14 cellular contexts compared by ENCODE assay signal in the genomic region with DNA sequence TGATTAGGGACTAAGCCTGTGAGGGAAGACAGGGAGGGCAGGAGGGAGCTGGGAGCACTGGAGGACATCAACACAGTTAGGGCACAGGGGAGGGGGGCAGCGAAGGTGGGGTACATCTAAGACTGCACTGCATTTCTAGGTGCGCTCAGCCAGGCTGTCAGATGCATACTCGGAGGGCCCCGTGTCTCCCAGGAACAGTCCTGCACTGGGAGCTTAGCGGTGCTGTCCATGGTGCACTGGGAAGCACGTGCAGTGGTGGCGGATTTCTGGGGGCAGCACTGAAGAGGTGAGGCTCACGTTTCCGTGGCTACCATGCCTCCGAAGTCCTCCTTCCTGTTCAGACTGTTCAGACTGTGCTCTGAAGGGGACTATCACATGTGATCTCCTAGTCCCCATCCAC. TPM values are rescaled to one million over a fixed set of nuclear protein-coding genes. Genes with fewer than 3 reads are reported as not detected.
DNase-seq lines count a peak whose midpoint lies in the region; ATAC-seq and TF ChIP-seq lines count a peak whose summit lies in the region.
"Had no signal": no experiment of that assay in that cellular context is flagged by ENCODE, and none has a peak within 500 bp of the region (broad histone marks: within the 10 kb centered on the region; RNA-seq: fewer than 3 reads in every experiment).

No MANE protein-coding gene starts in this region.

- no peak overlapping the region for H3K4me3 Mint-ChIP-seq in glutamatergic neuron (ENCODE audit: unreplicated experiment)

- peak overlapping the region; percentile 1 for H2BK5ac ChIP-seq in neuronal stem cell (ENCODE audit: low read length)

- H3K4me1 ChIP-seq in neuronal stem cell (ENCODE audit: control insufficient read depth in 2 of 2, insufficient read depth in 1 of 2, low read depth in 1 of 2, low read length in 2 of 2) = peaks cover 0 to 7% of the 10 kb centered on the region in 2 donors
- H3K4me1 ChIP-seq: BLaER1 treated with 17β-estradiol and CSF1 and Interleukin-3, amounts not matched to agents 10 nM and 100 nM had no signal

- WGBS in neuronal stem cell (ENCODE audit: extremely low coverage in 2 of 2, insufficient read length in 2 of 2, insufficient replicate concordance in 1 of 2), 2 donors = no CpG with 5 or more reads among the region's 10 CpGs

- no peaks in the 10 kb centered on the region; the same call in 1 of the 2 replicates for H3K27me3 ChIP-seq in H7 (ENCODE audit: control insufficient read depth, insufficient read depth, low read length)
- H3K27me3 ChIP-seq in neuronal stem cell (ENCODE audit: control insufficient read depth in 3 of 3, insufficient read depth in 3 of 3, low read depth in 1 of 3, low read length in 3 of 3) = no peaks in the 10 kb centered on the region
- H3K27me3 ChIP-seq in dorsolateral prefrontal cortex = no peaks in the 10 kb centered on the region
- H3K27me3 ChIP-seq: BLaER1 treated with 17β-estradiol and CSF1 and Interleukin-3, amounts not matched to agents 10 nM and 100 nM had no signal

- intact Hi-C loops in dorsolateral prefrontal cortex (cut with DNase I) = no loop called here

- peak overlapping the region; percentile 80 for H3K27ac Mint-ChIP-seq in glutamatergic neuron (ENCODE audit: unreplicated experiment)

- no peak overlapping the region for H3K4ac ChIP-seq in neuronal stem cell (ENCODE audit: low read length)

- no peak overlapping the region for H2BK12ac ChIP-seq in neuronal stem cell (ENCODE audit: low read length)

- peaks cover 12% of the 10 kb centered on the region for H3K27me3 Mint-ChIP-seq in glutamatergic neuron (ENCODE audit: unreplicated experiment)

- no peaks in the 10 kb centered on the region; the same call in 1 of the 2 replicates for H3K36me3 ChIP-seq in H7 (replicated peaks; ENCODE audit: control insufficient read depth, insufficient read depth, low read length)
- H3K36me3 ChIP-seq in neuronal stem cell (replicated peaks in 1 of 2; ENCODE audit: control insufficient read depth in 2 of 2, insufficient read depth in 2 of 2, low read length in 2 of 2) = peaks cover 4 to 42% of the 10 kb centered on the region in 2 donors

- no peak overlapping the region for H2AFZ ChIP-seq in neuronal stem cell (ENCODE audit: low read length)

- no peak overlapping the region for H3K4me3 ChIP-seq in H7 (ENCODE audit: insufficient read depth, low read depth, low read length)
- no peak overlapping the region for H3K4me3 ChIP-seq in neuronal stem cell (ENCODE audit: low read length in 2 of 2)
- H3K4me3 ChIP-seq in dorsolateral prefrontal cortex = no peak overlapping the region
- H3K4me3 ChIP-seq: BLaER1 treated with 17β-estradiol and CSF1 and Interleukin-3, amounts not matched to agents 10 nM and 100 nM had no signal

- TF ChIP-seq CTCF in glutamatergic neuron (IDR thresholded peaks at IDR 0.05; ENCODE audit: partially characterized antibody, unreplicated experiment) (no peak), dorsolateral prefrontal cortex (IDR thresholded peaks at IDR 0.05 in 54 of 56, conservative IDR thresholded peaks at IDR 0.05 in 2 of 56; ENCODE audit: low read depth in 1 of 56, partially characterized antibody in 56 of 56) (no peak)

- H3K9ac ChIP-seq in neuronal stem cell (ENCODE audit: low read depth, low read length, poor library complexity) = no peak overlapping the region

- peaks cover 6% of the 10 kb centered on the region for H3K9me3 Mint-ChIP-seq in glutamatergic neuron (ENCODE audit: unreplicated experiment)

- no peaks in the 10 kb centered on the region for H3K79me1 ChIP-seq in neuronal stem cell (ENCODE audit: low read depth, low read length)

- no peak overlapping the region for H2BK120ac ChIP-seq in neuronal stem cell (ENCODE audit: low read depth, low read length)

- no peak overlapping the region for H2AK5ac ChIP-seq in neuronal stem cell (ENCODE audit: low read depth, low read length)

- no peak overlapping the region for H3K23ac ChIP-seq in neuronal stem cell (ENCODE audit: low read depth, low read length, poor library complexity)

- peak; percentile 17 to 62 for DNase-seq in NCI-H524 (lab: John Stamatoyannopoulos, UW)
- no peak for DNase-seq in NCI-H524 treated with DMSO at 0.1 percent for 48 hours (lab: John Stamatoyannopoulos, UW)
- DNase-seq in H7 = peak; percentile 44
- DNase-seq in glutamatergic neuron = no peak
- no peak for DNase-seq in neuronal stem cell (ENCODE audit: low spot score)
- DNase-seq in dorsolateral prefrontal cortex = no peak
- no peak for DNase-seq in DMS53 (lab: John Stamatoyannopoulos, UW)
- DNase-seq: DMS153, KG1, NCI-H1048 had no signal

- H3K9me3 ChIP-seq in neuronal stem cell (replicated peaks in 1 of 2; ENCODE audit: control insufficient read depth in 2 of 2, insufficient read depth in 1 of 2, low read depth in 1 of 2, low read length in 2 of 2) = peaks cover 6 to 12% of the 10 kb centered on the region in 2 donors

- H3K18ac ChIP-seq in neuronal stem cell (ENCODE audit: low read length) = no peak overlapping the region

- H3K14ac ChIP-seq in neuronal stem cell (ENCODE audit: low read length) = no peak overlapping the region

- no peak overlapping the region for H2BK15ac ChIP-seq in neuronal stem cell (ENCODE audit: low read length)

- no peak overlapping the region for H3K4me2 ChIP-seq in neuronal stem cell (ENCODE audit: insufficient read depth, low read length, poor library complexity, severe bottlenecking)
- H3K4me2 ChIP-seq: BLaER1 treated with 17β-estradiol and CSF1 and Interleukin-3, amounts not matched to agents 10 nM and 100 nM had no signal

- no peak overlapping the region for H4K91ac ChIP-seq in neuronal stem cell (ENCODE audit: low read depth, low read length, poor library complexity)

- peaks cover 34% of the 10 kb centered on the region for H3K36me3 Mint-ChIP-seq in glutamatergic neuron (ENCODE audit: unreplicated experiment)

- H3K4me1 Mint-ChIP-seq in glutamatergic neuron (ENCODE audit: low read depth, unreplicated experiment) = peaks cover 11% of the 10 kb centered on the region

- ATAC-seq in GM18861 (IDR thresholded peaks at IDR 0.05; ENCODE audit: unreplicated experiment) = no peak

- H3K27ac ChIP-seq in neuronal stem cell (replicated peaks; ENCODE audit: low read length) (no peak overlapping the region), dorsolateral prefrontal cortex (no peak overlapping the region)
- H3K27ac ChIP-seq: BLaER1 treated with 17β-estradiol and CSF1 and Interleukin-3, amounts not matched to agents 10 nM and 100 nM; HL-60 had no signal

- H4K8ac ChIP-seq in neuronal stem cell (ENCODE audit: low read depth, low read length) = no peak overlapping the region

RNA-seq across cellular contexts. Expression of gene ROPN1B, which starts 54.4 kb away (rescaled TPM):
- 0.41 TPM in 1 of 2 replicates, not detected in the other for total RNA-seq in H7 (2014; rRNA removed; shearing (Covaris generic))
- total RNA-seq in glutamatergic neuron (ENCODE audit: unreplicated experiment) = not detected
- 0.04 TPM for polyA plus RNA-seq in neuronal stem cell (2013, experiment 1 of 2)
- polyA plus RNA-seq in neuronal stem cell (2013, experiment 2 of 2) = not detected
- total RNA-seq in dorsolateral prefrontal cortex = 1 to 10 TPM in 90 of 120 experiments, under 1 TPM in 25, not detected in 5; 0.26 to 7.3 (median 1.7) TPM
- total RNA-seq: A172 had no signal

Comparison
In these comparisons a context has a peak if more than half of its experiments do, and no peak if none do; other contexts are left out.
1. DNase-seq: peak in NCI-H524 (2 of 2) and H7 (single experiment); none in NCI-H524 treated with DMSO at 0.1 percent for 48 hours (single experiment), glutamatergic neuron (single experiment), neuronal stem cell (single experiment), dorsolateral prefrontal cortex (0 of 10) and DMS53 (single experiment).